19 cellular contexts compared by ENCODE assay signal in the genomic region with DNA sequence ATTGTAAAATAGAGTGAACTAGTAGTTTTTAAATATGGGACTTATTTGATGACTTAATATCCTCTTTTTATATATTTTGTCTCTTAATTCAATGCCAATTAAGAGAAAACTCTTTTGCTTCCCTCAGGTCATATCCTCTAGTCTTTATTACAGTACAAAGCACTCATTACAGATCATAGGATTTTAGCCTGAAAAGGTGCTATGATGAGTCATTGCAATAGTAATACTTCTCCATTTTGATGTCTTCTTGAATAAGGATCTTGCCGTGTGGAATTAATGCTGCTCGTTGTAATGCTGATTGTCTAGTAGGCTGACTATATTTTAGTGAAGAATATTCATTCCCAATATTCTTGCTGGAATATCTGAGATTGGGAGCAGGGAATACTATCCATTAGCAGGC.
A peak's percentile ranks its signal among the peaks of the same experiment; 100 is the strongest.
DNase-seq lines count a peak whose midpoint lies in the region; ATAC-seq, FAIRE-seq and TF ChIP-seq lines count a peak whose summit lies in the region.
"Had no signal": no experiment of that assay in that cellular context is flagged by ENCODE, and none has a peak within 500 bp of the region (broad histone marks: within the 10 kb centered on the region; RNA-seq: fewer than 3 reads in every experiment).

No MANE protein-coding gene starts in this region.

- FAIRE-seq in frontal cortex (lab: Jason Lieb, UNC): no peak
- FAIRE-seq in H54 (lab: Jason Lieb, UNC): no peak

- DNase-seq in NCI-H146 (lab: John Stamatoyannopoulos, UW) (peak; percentile 39), frontal cortex (ENCODE audit: low spot score in 2 of 2) (no peak), H54 (ENCODE audit: insufficient read length, low spot score) (no peak)
- DNase-seq in activated CD4-positive, alpha-beta T cell treated with anti-CD3 and anti-CD28 coated beads, Interleukin-2, amount 50 U/mL, for 48 hours: no peak
- DNase-seq: activated CD4-positive, alpha-beta T cell treated with anti-CD3 and anti-CD28 coated beads, Interleukin-2, amount 50 U/mL, for 4 hours; activated naive CD4-positive, alpha-beta T cell; CD8-positive, alpha-beta T cell; DMS79 treated with DMSO at 0.1 percent for 48 hours; foreskin keratinocyte; IMR-90; naive thymus-derived CD8-positive, alpha-beta T cell; NCI-H1694; NCI-H446; stimulated activated naive B cell treated with anti-CD40 and anti-IgM and Interleukin-4, amounts not matched to agents 10 μg/mL and 1 μg/mL and 100 μg/mL, for 72 hours; transverse colon had no signal

- ATAC-seq in GM18520 (IDR thresholded peaks at IDR 0.05; ENCODE audit: unreplicated experiment): peak; percentile 61
- peak; percentile 87 for ATAC-seq in GM19463 (IDR thresholded peaks at IDR 0.05; ENCODE audit: unreplicated experiment)
- ATAC-seq in HG02885 (IDR thresholded peaks at IDR 0.05; ENCODE audit: poor library complexity, unreplicated experiment): peak; percentile 82
- ATAC-seq in HG02938 (IDR thresholded peaks at IDR 0.05; ENCODE audit: unreplicated experiment): no peak
- ATAC-seq: CD8-positive, alpha-beta T cell; foreskin keratinocyte; naive thymus-derived CD8-positive, alpha-beta T cell; stimulated activated naive B cell treated with anti-CD40 and anti-IgM and Interleukin-4, amounts not matched to agents 10 μg/mL and 1 μg/mL and 100 μg/mL, for 72 hours had no signal

- TF ChIP-seq POLR2A in H54 (IDR thresholded peaks at IDR 0.05; ENCODE audit: low read depth, low read length): no peak
